Comparison of ENCODE assay signal across 10 cellular contexts in the genomic region with DNA sequence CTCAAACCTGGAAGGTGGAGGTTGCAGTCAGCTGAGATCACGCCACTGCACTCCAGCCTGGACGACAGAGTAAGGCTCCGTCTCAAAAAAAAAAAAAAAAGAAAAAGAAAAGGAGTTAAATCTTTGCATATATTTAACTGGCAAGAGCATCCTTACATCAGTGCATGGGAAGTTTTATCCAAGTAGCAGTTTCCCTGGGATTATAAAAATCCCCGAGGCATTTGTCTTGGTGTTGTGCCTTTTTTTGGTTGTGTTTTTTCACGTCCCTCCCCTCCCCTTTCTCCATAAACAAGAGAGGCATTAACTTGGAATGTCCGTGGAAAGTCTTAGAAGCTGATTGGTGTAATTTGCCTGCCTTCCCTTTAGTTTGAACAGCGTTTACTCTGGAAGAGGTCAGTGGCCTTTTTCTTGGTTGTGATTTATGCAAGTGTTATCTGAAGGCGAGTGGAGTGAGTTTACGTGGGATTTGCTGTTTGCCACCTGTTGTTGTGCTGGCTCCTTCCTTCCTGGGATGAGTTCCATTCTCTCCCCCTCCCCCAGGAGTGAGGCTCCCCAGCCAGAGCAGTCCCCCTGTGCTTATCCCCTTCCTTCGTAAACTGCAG. TPM values are rescaled to one million over a fixed set of nuclear protein-coding genes. Genes with fewer than 3 reads are reported as not detected.
A peak's percentile ranks its signal among the peaks of the same experiment; 100 is the strongest.
DNase-seq lines count a peak whose midpoint lies in the region; TF ChIP-seq lines count a peak whose summit lies in the region.
"Had no signal": no experiment of that assay in that cellular context is flagged by ENCODE, and none has a peak within 500 bp of the region (broad histone marks: within the 10 kb centered on the region; RNA-seq: fewer than 3 reads in every experiment).

No MANE protein-coding gene starts in this region.

- H3K36me3 ChIP-seq in Peyer's patch (peaks cover 0 to 12% (median 0%) of the 10 kb centered on the region in 3 donors), parathyroid adenoma (ENCODE audit: control insufficient read depth, insufficient read depth, low read length) (no peaks in the 10 kb centered on the region)
- no peaks in the 10 kb centered on the region for H3K36me3 ChIP-seq in effector memory CD4-positive, alpha-beta T cell (ENCODE audit: control insufficient read depth, insufficient read depth, low read length)

- peaks cover 68% of the 10 kb centered on the region for H3K79me2 ChIP-seq in parathyroid adenoma

- H3K27ac ChIP-seq in Peyer's patch (peak overlapping the region; percentile 28 to 95 (median 92)), parathyroid adenoma (peak overlapping the region; percentile 95)
- H3K27ac ChIP-seq in effector memory CD4-positive, alpha-beta T cell (ENCODE audit: insufficient read depth, low read length, poor library complexity, severe bottlenecking), result no peak overlapping the region

- H3K27me3 ChIP-seq in Peyer's patch (no peaks in the 10 kb centered on the region), parathyroid adenoma (ENCODE audit: control insufficient read depth, insufficient read depth, low read length) (no peaks in the 10 kb centered on the region)
- no peaks in the 10 kb centered on the region for H3K27me3 ChIP-seq in effector memory CD4-positive, alpha-beta T cell (replicated peaks; ENCODE audit: control insufficient read depth, insufficient read depth, low read length, poor library complexity, severe bottlenecking)

- H3K4me2 ChIP-seq in parathyroid adenoma (ENCODE audit: low read length), result peak overlapping the region; percentile 2

- TF ChIP-seq CTCF in Peyer's patch (IDR thresholded peaks at IDR 0.05) (no peak), parathyroid adenoma (IDR thresholded peaks at IDR 0.05) (no peak)

- H3K4me3 ChIP-seq in Peyer's patch (peak overlapping the region in 1 of 4 donors; percentile 18), parathyroid adenoma (ENCODE audit: low read depth, low read length) (no peak overlapping the region)
- H3K4me3 ChIP-seq in effector memory CD4-positive, alpha-beta T cell (ENCODE audit: insufficient read depth, low read depth, low read length, poor library complexity, severe bottlenecking), result no peak overlapping the region

- DNase-seq in Caki2 (ENCODE audit: low read depth) (peak; percentile 63), Peyer's patch (no peak), epidermal melanocyte (ENCODE audit: insufficient read length, low spot score) (peak; percentile 50), occipital lobe (lab: John Stamatoyannopoulos, UW) (no peak), AG08395 (ENCODE audit: low spot score) (no peak)
- no peak for DNase-seq in stimulated activated CD4-positive, alpha-beta T cell treated with anti-CD3 and anti-CD28 coated beads, Interleukin-4, amount 100 ng/mL, for 4 hours
- DNase-seq in effector memory CD4-positive, alpha-beta T cell, result no peak
- DNase-seq: central memory CD4-positive, alpha-beta T cell; SHP77 treated with DMSO at 0.1 percent for 48 hours had no signal

- no peak for TF ChIP-seq POLR2A in Peyer's patch (IDR thresholded peaks at IDR 0.05)

- H3K4me1 ChIP-seq in Peyer's patch (peaks cover 16 to 97% (median 25%) of the 10 kb centered on the region in 4 donors), parathyroid adenoma (peaks cover 74% of the 10 kb centered on the region)
- peaks cover 49% of the 10 kb centered on the region for H3K4me1 ChIP-seq in effector memory CD4-positive, alpha-beta T cell (ENCODE audit: control insufficient read depth, insufficient read depth, low read length, poor library complexity, severe bottlenecking)

- no peaks in the 10 kb centered on the region for H3K9me3 ChIP-seq in Peyer's patch
- no peaks in the 10 kb centered on the region for H3K9me3 ChIP-seq in parathyroid adenoma (ENCODE audit: control insufficient read depth, low read length)
- H3K9me3 ChIP-seq in effector memory CD4-positive, alpha-beta T cell (ENCODE audit: control insufficient read depth, low read length), result no peaks in the 10 kb centered on the region

- in situ Hi-C loops in Caki2 (cut with HindIII; ENCODE audit: low pct_unique_long_range_greater_than_20kb, low sequenced_read_pairs), result no loop called here

- H3K9ac ChIP-seq in parathyroid adenoma, result no peak overlapping the region

- H2AFZ ChIP-seq in parathyroid adenoma, result no peak overlapping the region

RNA-seq across cellular contexts. Expression of a gene that starts 7.1 kb away (rescaled TPM):
- total RNA-seq in Caki2 (2014; rRNA removed; shearing (Covaris generic); ENCODE audit: low replicate concordance), result 872 and 922 TPM in 2 replicates
- total RNA-seq in Peyer's patch, result 1,000 to 10,000 TPM in 1 of 4 donors, 100 to 1,000 TPM in 3; 360 to 1,049 (median 814) TPM
- 53.2 TPM for total RNA-seq in occipital lobe

RNA-seq across cellular contexts. Expression of a gene that starts 35.6 kb away (rescaled TPM):
- 642 and 878 TPM in 2 replicates for total RNA-seq in Caki2 (2014; rRNA removed; shearing (Covaris generic); ENCODE audit: low replicate concordance)
- total RNA-seq in Peyer's patch (100 to 1,000 TPM; 314 to 442 (median 369) TPM), occipital lobe (149 TPM)

RNA-seq across cellular contexts. Expression of a gene that starts 36.8 kb away (rescaled TPM):
- 1.3 and 1.6 TPM in 2 replicates for total RNA-seq in Caki2 (2014; rRNA removed; shearing (Covaris generic); ENCODE audit: low replicate concordance)
- 100 to 1,000 TPM in 1 of 4 donors, 10 to 100 TPM in 1, 1 to 10 TPM in 2; 7.0 to 116 (median 10.4) TPM for total RNA-seq in Peyer's patch
- 0.16 TPM for total RNA-seq in occipital lobe

Comparison
In these comparisons a context has a peak if more than half of its experiments do, and no peak if none do; other contexts are left out.
1. DNase-seq: peak in Caki2 (single experiment) and epidermal melanocyte (single experiment); none in Peyer's patch (0 of 3), stimulated activated CD4-positive, alpha-beta T cell treated with anti-CD3 and anti-CD28 coated beads, Interleukin-4, amount 100 ng/mL, for 4 hours (0 of 2), occipital lobe (single experiment), AG08395 (single experiment) and effector memory CD4-positive, alpha-beta T cell (0 of 3).